Comparison of ENCODE assay signal across 13 cellular contexts in the genomic region with DNA sequence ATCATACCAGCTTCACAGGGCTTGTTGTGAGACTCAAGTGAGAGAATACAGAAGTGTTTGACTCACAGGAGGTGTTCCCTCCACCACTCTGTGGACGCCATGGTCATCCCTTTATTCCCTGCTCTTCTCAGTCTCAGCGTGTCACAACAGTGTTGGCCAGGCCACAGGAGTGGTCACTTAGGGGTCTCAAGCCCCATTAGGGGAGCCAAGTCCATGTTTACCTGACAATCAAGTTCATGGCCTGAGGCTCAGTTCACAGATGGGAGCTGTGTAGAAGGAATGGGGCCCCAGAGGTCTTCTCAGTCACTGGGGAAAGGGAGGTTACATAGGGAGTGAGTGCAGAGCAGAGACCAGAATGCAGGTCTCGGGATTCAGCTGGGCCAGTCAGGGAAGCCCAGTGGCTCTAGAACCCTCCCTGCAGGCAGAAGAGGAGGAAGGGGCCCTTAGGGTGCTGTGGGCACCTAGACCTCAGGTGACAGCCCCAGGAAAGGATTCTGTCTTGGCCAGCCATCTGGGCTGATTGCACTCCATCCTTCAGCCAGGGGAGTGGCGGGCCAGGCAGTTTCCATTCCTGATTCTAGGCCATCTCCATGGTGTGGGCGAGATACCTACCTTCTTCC. TPM values are rescaled to one million over a fixed set of nuclear protein-coding genes. Genes with fewer than 3 reads are reported as not detected.
DNase-seq lines count a peak whose midpoint lies in the region; ATAC-seq, FAIRE-seq and TF ChIP-seq lines count a peak whose summit lies in the region.
"Had no signal": no experiment of that assay in that cellular context is flagged by ENCODE, and none has a peak within 500 bp of the region (broad histone marks: within the 10 kb centered on the region; RNA-seq: fewer than 3 reads in every experiment).

No MANE protein-coding gene starts in this region.

- TF ChIP-seq POLR2A in IMR-90 (IDR thresholded peaks at IDR 0.05; ENCODE audit: low read depth, low read length) = no peak
- TF ChIP-seq POLR2A in H1 (IDR thresholded peaks at IDR 0.05; ENCODE audit: control extremely low read depth in 1 of 2, low read depth in 2 of 2, low read length in 2 of 2) = no peak
- no peak for TF ChIP-seq POLR2A in GM12892 (IDR thresholded peaks at IDR 0.05; ENCODE audit: low read depth, low read length)

- peaks cover 6% of the 10 kb centered on the region for H3K36me3 Mint-ChIP-seq in osteocyte (ENCODE audit: unreplicated experiment)

- H3K4me3 ChIP-seq in AG04450 (ENCODE audit: low read depth, low read length) (no peak overlapping the region), IMR-90 (ENCODE audit: insufficient read depth, low read depth, low read length) (no peak overlapping the region), H1 (ENCODE audit: extremely low read depth in 1 of 4, insufficient read depth in 2 of 4, low read depth in 3 of 4, low read length in 4 of 4) (no peak overlapping the region; a peak in 1 of 8 replicates), mesendoderm (ENCODE audit: low read length) (no peak overlapping the region)

- peak overlapping the region; percentile 87 for H3K27ac Mint-ChIP-seq in osteocyte (ENCODE audit: unreplicated experiment)

- ATAC-seq in IMR-90 (ENCODE audit: low read depth) (peak; percentile 3; the same call in 1 of the 2 replicates), HG03520 (IDR thresholded peaks at IDR 0.05; ENCODE audit: unreplicated experiment) (no peak), HG02938 (IDR thresholded peaks at IDR 0.05; ENCODE audit: unreplicated experiment) (no peak)

- WGBS in IMR-90 (ENCODE audit: extremely low coverage in 2 of 2, insufficient read length in 1 of 2), 2 experiments = 80% methylated on average over 1 of the region's 5 CpGs; no CpG with 5 or more reads in 1 of the 2 experiments
- 82% methylated on average over 5 of the region's 5 CpGs; no CpG with 5 or more reads in 1 of the 2 experiments for WGBS in H1 (ENCODE audit: extremely low coverage in 1 of 2, insufficient coverage in 1 of 2, insufficient read length in 1 of 2, insufficient replicate concordance in 2 of 2, low coverage in 1 of 2, low lambda C conversion rate in 2 of 2, missing lambda C conversion rate in 1 of 2), 2 experiments
- WGBS in mesendoderm (ENCODE audit: extremely low coverage, insufficient coverage, low lambda C conversion rate) = no CpG with 5 or more reads among the region's 5 CpGs

- H3K27me3 Mint-ChIP-seq in osteocyte (ENCODE audit: unreplicated experiment) = no peaks in the 10 kb centered on the region

- H3K4me1 ChIP-seq in IMR-90 (ENCODE audit: control insufficient read depth, insufficient read depth, low read length) = peaks cover 18% of the 10 kb centered on the region
- peaks cover 8 to 15% (median 13%) of the 10 kb centered on the region in 4 experiments for H3K4me1 ChIP-seq in H1 (replicated peaks in 1 of 4; ENCODE audit: control insufficient read depth in 3 of 4, insufficient read depth in 4 of 4, low read length in 3 of 4)
- H3K4me1 ChIP-seq in mesendoderm (ENCODE audit: control insufficient read depth, low read depth, low read length) = peaks cover 3% of the 10 kb centered on the region

- dilution Hi-C loops in IMR-90 (cut with HindIII; ENCODE audit: low sequenced_read_pairs, unreplicated experiment) = no loop called here

- H2AFZ ChIP-seq in IMR-90 (replicated peaks; ENCODE audit: low read length, poor library complexity) (no peak overlapping the region), H1 (ENCODE audit: low read length) (no peak overlapping the region)

- DNase-seq in AG04450 (ENCODE audit: low read depth, low spot score) = no peak
- no peak for DNase-seq in IMR-90
- DNase-seq in H1 (ENCODE audit: low read depth in 1 of 2, low spot score in 2 of 2) = no peak
- DNase-seq in osteocyte (ENCODE audit: extremely low spot score, unreplicated experiment) = no peak
- no peak for DNase-seq in mesendoderm
- DNase-seq in GM12892 (ENCODE audit: insufficient read length) = no peak
- DNase-seq: stimulated activated CD4-positive, alpha-beta T cell treated with anti-CD3 and anti-CD28 coated beads, Interleukin-12 subunit alpha, Interleukin-12 subunit beta, amount 100 ng/mL, for 4 hours had no signal

- CTCF ChIA-PET in AG04450 (lab: Charles Lee) (interaction anchor here (1.0 to 1.8 kb wide), 2 partner anchors 27 to 40 kb away, joined by 3 to 5 read pairs; no protein-coding TSS in a partner anchor), IMR-90 (lab: Yijun Ruan, JAX) (interaction anchor here (1.3 to 2.0 kb wide), 2 partner anchors 27 to 40 kb away, joined by 4 to 8 read pairs; a partner anchor contains a TSS), H1 (lab: Charles Lee; ENCODE audit: partially characterized antibody) (interaction anchor here (0.6 to 3.5 kb wide), 10 partner anchors 12 to 194 kb away, joined by 3 to 20 read pairs (median 3); a partner anchor contains a TSS)

- H3K9me1 ChIP-seq in IMR-90 (ENCODE audit: insufficient read depth, low read length) = peaks cover 57% of the 10 kb centered on the region

- peaks cover 36% of the 10 kb centered on the region for H3K4me1 Mint-ChIP-seq in osteocyte (ENCODE audit: unreplicated experiment)

- H3K79me1 ChIP-seq in IMR-90 (ENCODE audit: low read depth in 1 of 2, low read length in 2 of 2) (peaks cover 23 to 85% of the 10 kb centered on the region in 2 experiments), H1 (ENCODE audit: low read depth, low read length) (peaks cover 37% of the 10 kb centered on the region), mesendoderm (ENCODE audit: low read length) (peaks cover 36% of the 10 kb centered on the region)

- TF ChIP-seq CTCF in AG04450 (IDR thresholded peaks at IDR 0.05; ENCODE audit: low read depth, low read length) (no peak), IMR-90 (conservative IDR thresholded peaks at IDR 0.05; ENCODE audit: low read depth, low read length) (no peak), H1 (IDR thresholded peaks at IDR 0.05; ENCODE audit: control extremely low read depth in 1 of 3, insufficient read depth in 1 of 3, low read depth in 1 of 3, low read length in 3 of 3) (no peak), osteocyte (IDR thresholded peaks at IDR 0.05) (no peak)

- no peaks in the 10 kb centered on the region for H3K23me2 ChIP-seq in H1 (ENCODE audit: low read depth, low read length)

- no peak overlapping the region for H2AK5ac ChIP-seq in IMR-90 (ENCODE audit: low read depth, low read length)
- no peak overlapping the region; the same call in 1 of the 2 replicates for H2AK5ac ChIP-seq in H1 (ENCODE audit: low read depth, low read length)
- H2AK5ac ChIP-seq in mesendoderm (ENCODE audit: low read length) = no peak overlapping the region

- H2AK9ac ChIP-seq in IMR-90 (replicated peaks; ENCODE audit: low read depth, low read length, poor library complexity) = no peak overlapping the region

- intact Hi-C loops in IMR-90 (cut with micrococcal nuclease) = no loop called here

- H3K36me3 ChIP-seq in IMR-90 (ENCODE audit: control insufficient read depth, insufficient read depth, low read length) (peaks cover 17% of the 10 kb centered on the region), H1 (ENCODE audit: control insufficient read depth in 2 of 4, insufficient read depth in 4 of 4, low read length in 3 of 4) (peaks cover 0 to 13% (median 4%) of the 10 kb centered on the region in 4 experiments; a peak in 3 of 8 replicates), mesendoderm (ENCODE audit: control insufficient read depth, insufficient read depth, low read length) (peaks cover 1% of the 10 kb centered on the region)

- H3K9me3 ChIP-seq in AG04450 (ENCODE audit: control insufficient read depth, insufficient read depth, low read length) = no peaks in the 10 kb centered on the region
- H3K9me3 ChIP-seq in IMR-90 (ENCODE audit: control insufficient read depth, insufficient read depth, low read length) = no peaks in the 10 kb centered on the region
- no peaks in the 10 kb centered on the region for H3K9me3 ChIP-seq in H1 (ENCODE audit: insufficient read depth in 2 of 2, low read depth in 1 of 2, low read length in 1 of 2)

- H2BK12ac ChIP-seq in H1 (ENCODE audit: low read depth, low read length) = peak overlapping the region; percentile 21; the same call in 1 of the 2 replicates

- H4K5ac ChIP-seq in IMR-90 (ENCODE audit: low read depth, low read length) (no peak overlapping the region), H1 (ENCODE audit: insufficient read length, low read depth, low read length) (no peak overlapping the region), mesendoderm (ENCODE audit: low read length) (no peak overlapping the region)

- H3K23ac ChIP-seq in IMR-90 (ENCODE audit: low read depth, low read length) = no peak overlapping the region
- no peak overlapping the region for H3K23ac ChIP-seq in H1 (ENCODE audit: insufficient read length)
- no peak overlapping the region for H3K23ac ChIP-seq in mesendoderm (ENCODE audit: low read length)

- H2BK20ac ChIP-seq in IMR-90 (ENCODE audit: low read depth, low read length) (no peak overlapping the region), H1 (ENCODE audit: low read length) (no peak overlapping the region)

- H3K9ac ChIP-seq in IMR-90 (ENCODE audit: low read depth, low read length) (no peak overlapping the region), H1 (replicated peaks in 1 of 4; ENCODE audit: extremely low read depth in 1 of 4, low read depth in 3 of 4, low read length in 3 of 4) (peak overlapping the region in 1 of 4 experiments; percentile 44; a peak in 2 of 7 replicates), mesendoderm (ENCODE audit: low read length) (no peak overlapping the region)

- H3K56ac ChIP-seq in IMR-90 (ENCODE audit: extremely low read depth, insufficient read depth, low read length) = no peak overlapping the region
- H3K56ac ChIP-seq in H1 (replicated peaks; ENCODE audit: insufficient read length, low read depth, low read length) = no peak overlapping the region
- no peak overlapping the region for H3K56ac ChIP-seq in mesendoderm (ENCODE audit: low read length)

- in situ Hi-C loops in IMR-90 (cut with MboI; ENCODE audit: low sequenced_read_pairs) = no loop called here

- H4K8ac ChIP-seq in IMR-90 (ENCODE audit: low read depth in 2 of 2, low read length in 2 of 2) (no peak overlapping the region), H1 (ENCODE audit: extremely low read depth, insufficient read depth, low read length) (no peak overlapping the region), mesendoderm (ENCODE audit: low read depth, low read length) (no peak overlapping the region)

- H3K4me2 ChIP-seq in IMR-90 (ENCODE audit: low read depth, low read length) (no peak overlapping the region), H1 (ENCODE audit: insufficient read depth in 1 of 2, low read depth in 2 of 2, low read length in 2 of 2) (peak overlapping the region; percentile 43 to 60; a peak in 3 of 4 replicates), mesendoderm (ENCODE audit: low read length) (no peak overlapping the region)

- no peak overlapping the region for H3K4ac ChIP-seq in IMR-90 (ENCODE audit: low read depth, low read length)
- H3K4ac ChIP-seq in H1 (replicated peaks; ENCODE audit: insufficient read length, low read depth, low read length) = no peak overlapping the region
- no peak overlapping the region for H3K4ac ChIP-seq in mesendoderm (ENCODE audit: low read depth, low read length)

- H4K91ac ChIP-seq in IMR-90 (ENCODE audit: insufficient read depth, low read depth, low read length) = no peak overlapping the region
- H4K91ac ChIP-seq in H1 (replicated peaks; ENCODE audit: insufficient read length, low read length) = no peak overlapping the region

- no TSS peak for BruUV-seq in IMR-90 (replicated peaks; lab: Mats Ljungman, UMichigan)

- H3K4me3 Mint-ChIP-seq in osteocyte (ENCODE audit: unreplicated experiment) = no peak overlapping the region
- H3K4me3 Mint-ChIP-seq: activated T-cell treated with anti-CD3 and anti-CD28 coated beads, Interleukin-2, amount 50 U/mL, for 4 hours had no signal

- H4K20me1 ChIP-seq in IMR-90 (ENCODE audit: insufficient read depth, low read length) (peaks cover 95% of the 10 kb centered on the region), H1 (replicated peaks in 1 of 2; ENCODE audit: control insufficient read depth in 1 of 2, insufficient read depth in 2 of 2, low read length in 2 of 2) (peaks cover 32 to 51% of the 10 kb centered on the region in 2 experiments)

- TF ChIP-seq RAD21 in IMR-90 (IDR thresholded peaks at IDR 0.05; ENCODE audit: low read length) (no peak), H1 (IDR thresholded peaks at IDR 0.05 in 1 of 2, conservative IDR thresholded peaks at IDR 0.05 in 1 of 2; ENCODE audit: low read depth in 2 of 2, low read length in 2 of 2) (no peak)

- no peak overlapping the region for H2BK5ac ChIP-seq in IMR-90 (ENCODE audit: low read depth, low read length, poor library complexity, severe bottlenecking)
- H2BK5ac ChIP-seq in H1 (ENCODE audit: low read depth, low read length) = peak overlapping the region; percentile 8; the same call in 1 of the 2 replicates
- H2BK5ac ChIP-seq in mesendoderm (ENCODE audit: low read length) = no peak overlapping the region

- H3K79me2 ChIP-seq in H1 (ENCODE audit: control insufficient read depth in 1 of 2, insufficient read depth in 2 of 2, low read length in 2 of 2) = peaks cover 42 to 94% of the 10 kb centered on the region in 2 experiments
- H3K79me2 ChIP-seq in mesendoderm (ENCODE audit: control insufficient read depth, insufficient read depth, low read length) = peaks cover 87% of the 10 kb centered on the region

- TF ChIP-seq EP300 in H1 (IDR thresholded peaks at IDR 0.05; ENCODE audit: borderline replicate concordance in 1 of 2, low read depth in 2 of 2, low read length in 2 of 2) = no peak

- no peak overlapping the region for H2BK15ac ChIP-seq in IMR-90 (ENCODE audit: low read depth, low read length)
- H2BK15ac ChIP-seq in H1 (ENCODE audit: low read length) = no peak overlapping the region
- no peak overlapping the region for H2BK15ac ChIP-seq in mesendoderm (replicated peaks; ENCODE audit: low read depth)

- H2BK120ac ChIP-seq in IMR-90 (ENCODE audit: low read depth, low read length) (no peak overlapping the region), H1 (replicated peaks; ENCODE audit: low read depth, low read length) (no peak overlapping the region), mesendoderm (ENCODE audit: low read depth, low read length) (no peak overlapping the region)

- H3K27me3 ChIP-seq in AG04450 (ENCODE audit: control insufficient read depth, insufficient read depth, low read length) = no peaks in the 10 kb centered on the region
- H3K27me3 ChIP-seq in IMR-90 (ENCODE audit: control insufficient read depth, insufficient read depth, low read length) = no peaks in the 10 kb centered on the region
- H3K27me3 ChIP-seq in H1 (replicated peaks in 1 of 4; ENCODE audit: control insufficient read depth in 3 of 4, extremely low read depth in 1 of 4, insufficient read depth in 3 of 4, low read length in 3 of 4) = no peaks in the 10 kb centered on the region
- H3K27me3 ChIP-seq in mesendoderm (ENCODE audit: insufficient read depth, low read length, poor library complexity) = no peaks in the 10 kb centered on the region

- H3K14ac ChIP-seq in IMR-90 (replicated peaks; ENCODE audit: low read depth, low read length) (no peak overlapping the region), H1 (ENCODE audit: insufficient read length) (no peak overlapping the region)

- H3K9me3 Mint-ChIP-seq in osteocyte (ENCODE audit: unreplicated experiment) = no peaks in the 10 kb centered on the region
- H3K9me3 Mint-ChIP-seq: activated T-cell treated with anti-CD3 and anti-CD28 coated beads, Interleukin-2, amount 50 U/mL, for 4 hours had no signal

- POLR2A ChIA-PET in AG04450 (lab: Yijun Ruan, JAX) = interaction anchor here (0.6 kb wide), 1 partner anchor 35 kb away, joined by 3 read pairs; no protein-coding TSS in a partner anchor
- POLR2A ChIA-PET in IMR-90 (lab: Charles Lee; ENCODE audit: unreplicated experiment) = no interaction called here
- POLR2A ChIA-PET in H1 (lab: Charles Lee; ENCODE audit: partially characterized antibody) = interaction anchor here (1.0 to 2.9 kb wide), 4 partner anchors 9 to 228 kb away, joined by 3 to 27 read pairs (median 3); a partner anchor contains a TSS

- no peak for FAIRE-seq in H1 (lab: Jason Lieb, UNC)
- FAIRE-seq in GM12892 (lab: Jason Lieb, UNC) = no peak
- FAIRE-seq: D721Med, islet of Langerhans had no signal

- H3K18ac ChIP-seq in IMR-90 (ENCODE audit: low read depth, low read length) = no peak overlapping the region
- no peak overlapping the region; the same call in 1 of the 2 replicates for H3K18ac ChIP-seq in H1 (ENCODE audit: extremely low read depth, low read length)
- H3K18ac ChIP-seq in mesendoderm (ENCODE audit: low read length) = no peak overlapping the region

- H3K27ac ChIP-seq in AG04450 (ENCODE audit: low read depth, low read length) = peak overlapping the region; percentile 3
- H3K27ac ChIP-seq in IMR-90 (ENCODE audit: insufficient read depth, low read length) = no peak overlapping the region
- peak overlapping the region; percentile 75 for H3K27ac ChIP-seq in H1 (ENCODE audit: low read depth, low read length)
- H3K27ac ChIP-seq in mesendoderm (ENCODE audit: low read depth, low read length) = no peak overlapping the region
- H3K27ac ChIP-seq: HL-60 had no signal

RNA-seq across cellular contexts. Expression of a gene that starts 9.5 kb away (rescaled TPM):
- 17.9 and 21.7 TPM in 2 replicates for polyA plus RNA-seq in AG04450 (2011; rRNA removed)
- polyA minus RNA-seq in AG04450 (2011; rRNA and poly(A)+ RNA removed) = 21.1 and 27.6 TPM in 2 replicates
- 33.3 TPM in 2 replicates for total RNA-seq in IMR-90 (2012; rRNA removed)
- 83.1 and 86.4 TPM in 2 replicates for polyA plus RNA-seq in IMR-90 (2012; rRNA removed)
- polyA plus RNA-seq in IMR-90 (2012; cell fraction: cytosol; rRNA removed) = 42.5 and 48.8 TPM in 2 replicates
- 500 and 808 TPM in 2 replicates for polyA plus RNA-seq in IMR-90 (2012; cell fraction: nucleus; rRNA removed; ENCODE audit: low replicate concordance)
- 42.2 and 42.4 TPM in 2 replicates for total RNA-seq in H1 (2021; fragmentation: NEBNext Ultra II Directional; extraction: Animal tissue kit (Norgen Biotek cat#: 25700))
- polyA plus RNA-seq in H1 (2011; rRNA removed) = 53.4 and 82.7 TPM in 2 replicates
- 82.3 TPM for polyA plus RNA-seq in H1 (2011; cell fraction: cytosol; rRNA removed)
- polyA plus RNA-seq in H1 (2011; cell fraction: nucleus; rRNA removed) = 415 TPM
- 38.1 to 58.6 TPM (median 58.5 TPM) in 4 replicates for polyA plus RNA-seq in H1 (2012, experiment 1 of 2)
- polyA plus RNA-seq in H1 (2012, experiment 2 of 2) = 39.5 TPM
- polyA plus RNA-seq in H1 (2013, experiment 1 of 2) = 41.5 TPM
- 34.8 TPM for polyA plus RNA-seq in H1 (2013, experiment 2 of 2)
- polyA minus RNA-seq in H1 (2011; rRNA and poly(A)+ RNA removed) = 22.9 and 26.2 TPM in 2 replicates
- 18.9 TPM for polyA minus RNA-seq in H1 (2011; cell fraction: cytosol; rRNA and poly(A)+ RNA removed)
- polyA minus RNA-seq in H1 (2011; cell fraction: nucleus; rRNA and poly(A)+ RNA removed) = 50.5 TPM
- 46.3 and 51.2 TPM in 2 replicates for total RNA-seq in osteocyte
- 33.6 TPM for polyA plus RNA-seq in mesendoderm (2013, experiment 1 of 2)
- 33.5 TPM for polyA plus RNA-seq in mesendoderm (2013, experiment 2 of 2)
- 23.0 TPM for polyA plus RNA-seq in GM12892 (2012; ENCODE audit: missing spikeins)

RNA-seq across cellular contexts. Expression of a gene that starts 10.3 kb away (rescaled TPM):
- polyA plus RNA-seq in AG04450 (2011; rRNA removed) = 151 and 190 TPM in 2 replicates
- polyA minus RNA-seq in AG04450 (2011; rRNA and poly(A)+ RNA removed) = 368 and 417 TPM in 2 replicates
- 42.7 and 55.0 TPM in 2 replicates for total RNA-seq in IMR-90 (2012; rRNA removed)
- 361 and 399 TPM in 2 replicates for polyA plus RNA-seq in IMR-90 (2012; rRNA removed)
- polyA plus RNA-seq in IMR-90 (2012; cell fraction: cytosol; rRNA removed) = 92.1 and 120 TPM in 2 replicates
- 102 and 127 TPM in 2 replicates for polyA plus RNA-seq in IMR-90 (2012; cell fraction: nucleus; rRNA removed; ENCODE audit: low replicate concordance)
- total RNA-seq in H1 (2021; fragmentation: NEBNext Ultra II Directional; extraction: Animal tissue kit (Norgen Biotek cat#: 25700)) = 219 and 229 TPM in 2 replicates
- 377 and 382 TPM in 2 replicates for polyA plus RNA-seq in H1 (2011; rRNA removed)
- polyA plus RNA-seq in H1 (2011; cell fraction: cytosol; rRNA removed) = 322 TPM
- polyA plus RNA-seq in H1 (2011; cell fraction: nucleus; rRNA removed) = 256 TPM
- polyA plus RNA-seq in H1 (2012, experiment 1 of 2) = 285 to 353 TPM (median 329 TPM) in 4 replicates
- 190 TPM for polyA plus RNA-seq in H1 (2012, experiment 2 of 2)
- 335 TPM for polyA plus RNA-seq in H1 (2013, experiment 1 of 2)
- polyA plus RNA-seq in H1 (2013, experiment 2 of 2) = 317 TPM
- 306 and 380 TPM in 2 replicates for polyA minus RNA-seq in H1 (2011; rRNA and poly(A)+ RNA removed)
- 201 TPM for polyA minus RNA-seq in H1 (2011; cell fraction: cytosol; rRNA and poly(A)+ RNA removed)
- 150 TPM for polyA minus RNA-seq in H1 (2011; cell fraction: nucleus; rRNA and poly(A)+ RNA removed)
- total RNA-seq in osteocyte = 121 and 125 TPM in 2 replicates
- 370 TPM for polyA plus RNA-seq in mesendoderm (2013, experiment 1 of 2)
- polyA plus RNA-seq in mesendoderm (2013, experiment 2 of 2) = 358 TPM
- 131 TPM for polyA plus RNA-seq in GM12892 (2012; ENCODE audit: missing spikeins)

RNA-seq across cellular contexts. Expression of a gene that starts 14.9 kb away (rescaled TPM):
- polyA plus RNA-seq in AG04450 (2011; rRNA removed) = 22.3 and 22.8 TPM in 2 replicates
- 14.4 and 16.2 TPM in 2 replicates for polyA minus RNA-seq in AG04450 (2011; rRNA and poly(A)+ RNA removed)
- total RNA-seq in IMR-90 (2012; rRNA removed) = 13.3 and 13.9 TPM in 2 replicates
- polyA plus RNA-seq in IMR-90 (2012; rRNA removed) = 14.5 and 16.7 TPM in 2 replicates
- 23.5 and 29.1 TPM in 2 replicates for polyA plus RNA-seq in IMR-90 (2012; cell fraction: cytosol; rRNA removed)
- polyA plus RNA-seq in IMR-90 (2012; cell fraction: nucleus; rRNA removed; ENCODE audit: low replicate concordance) = 7.1 and 11.0 TPM in 2 replicates
- total RNA-seq in H1 (2021; fragmentation: NEBNext Ultra II Directional; extraction: Animal tissue kit (Norgen Biotek cat#: 25700)) = 54.8 and 56.4 TPM in 2 replicates
- polyA plus RNA-seq in H1 (2011; rRNA removed) = 50.8 and 61.7 TPM in 2 replicates
- polyA plus RNA-seq in H1 (2011; cell fraction: cytosol; rRNA removed) = 65.6 TPM
- polyA plus RNA-seq in H1 (2011; cell fraction: nucleus; rRNA removed) = 43.6 TPM
- polyA plus RNA-seq in H1 (2012, experiment 1 of 2) = 39.6 to 44.1 TPM (median 43.1 TPM) in 4 replicates
- 43.8 TPM for polyA plus RNA-seq in H1 (2012, experiment 2 of 2)
- polyA plus RNA-seq in H1 (2013, experiment 1 of 2) = 28.0 TPM
- polyA plus RNA-seq in H1 (2013, experiment 2 of 2) = 28.8 TPM
- 28.1 and 32.3 TPM in 2 replicates for polyA minus RNA-seq in H1 (2011; rRNA and poly(A)+ RNA removed)
- polyA minus RNA-seq in H1 (2011; cell fraction: cytosol; rRNA and poly(A)+ RNA removed) = 32.9 TPM
- 19.9 TPM for polyA minus RNA-seq in H1 (2011; cell fraction: nucleus; rRNA and poly(A)+ RNA removed)
- total RNA-seq in osteocyte = 29.5 and 30.0 TPM in 2 replicates
- 26.9 TPM for polyA plus RNA-seq in mesendoderm (2013, experiment 1 of 2)
- polyA plus RNA-seq in mesendoderm (2013, experiment 2 of 2) = 26.7 TPM
- polyA plus RNA-seq in GM12892 (2012; ENCODE audit: missing spikeins) = 14.4 TPM

RNA-seq across cellular contexts. Expression of a gene that starts 15.8 kb away (rescaled TPM):
- 18.7 and 31.6 TPM in 2 replicates for polyA plus RNA-seq in AG04450 (2011; rRNA removed)
- 68.6 and 108 TPM in 2 replicates for polyA minus RNA-seq in AG04450 (2011; rRNA and poly(A)+ RNA removed)
- 33.2 and 34.2 TPM in 2 replicates for total RNA-seq in IMR-90 (2012; rRNA removed)
- 64.0 and 66.1 TPM in 2 replicates for polyA plus RNA-seq in IMR-90 (2012; rRNA removed)
- polyA plus RNA-seq in IMR-90 (2012; cell fraction: cytosol; rRNA removed) = 30.7 and 38.1 TPM in 2 replicates
- 226 and 471 TPM in 2 replicates for polyA plus RNA-seq in IMR-90 (2012; cell fraction: nucleus; rRNA removed; ENCODE audit: low replicate concordance)
- total RNA-seq in H1 (2021; fragmentation: NEBNext Ultra II Directional; extraction: Animal tissue kit (Norgen Biotek cat#: 25700)) = 72.7 and 73.4 TPM in 2 replicates
- 58.5 and 84.4 TPM in 2 replicates for polyA plus RNA-seq in H1 (2011; rRNA removed)
- polyA plus RNA-seq in H1 (2011; cell fraction: cytosol; rRNA removed) = 57.7 TPM
- polyA plus RNA-seq in H1 (2011; cell fraction: nucleus; rRNA removed) = 359 TPM
- polyA plus RNA-seq in H1 (2012, experiment 1 of 2) = 59.7 to 78.8 TPM (median 67.7 TPM) in 4 replicates
- polyA plus RNA-seq in H1 (2012, experiment 2 of 2) = 44.4 TPM
- 37.5 TPM for polyA plus RNA-seq in H1 (2013, experiment 1 of 2)
- polyA plus RNA-seq in H1 (2013, experiment 2 of 2) = 37.5 TPM
- polyA minus RNA-seq in H1 (2011; rRNA and poly(A)+ RNA removed) = 67.8 and 99.2 TPM in 2 replicates
- polyA minus RNA-seq in H1 (2011; cell fraction: cytosol; rRNA and poly(A)+ RNA removed) = 60.8 TPM
- polyA minus RNA-seq in H1 (2011; cell fraction: nucleus; rRNA and poly(A)+ RNA removed) = 60.0 TPM
- total RNA-seq in osteocyte = 68.2 and 75.4 TPM in 2 replicates
- polyA plus RNA-seq in mesendoderm (2013, experiment 1 of 2) = 39.1 TPM
- 39.3 TPM for polyA plus RNA-seq in mesendoderm (2013, experiment 2 of 2)
- 46.5 TPM for polyA plus RNA-seq in GM12892 (2012; ENCODE audit: missing spikeins)

RNA-seq across cellular contexts. Expression of a gene that starts 27.6 kb away (rescaled TPM):
- polyA plus RNA-seq in AG04450 (2011; rRNA removed) (0.21 TPM in 1 of 2 replicates, not detected in the other), IMR-90 (2012; rRNA removed) (0.27 and 0.32 TPM in 2 replicates), H1 (2011; rRNA removed) (35.2 and 49.3 TPM in 2 replicates)
- polyA minus RNA-seq in AG04450 (2011; rRNA and poly(A)+ RNA removed) = not detected in 2 replicates
- total RNA-seq in IMR-90 (2012; rRNA removed) (not detected in 2 replicates), osteocyte (1.4 and 1.5 TPM in 2 replicates)
- 0.09 and 0.14 TPM in 2 replicates for polyA plus RNA-seq in IMR-90 (2012; cell fraction: cytosol; rRNA removed)
- polyA plus RNA-seq in IMR-90 (2012; cell fraction: nucleus; rRNA removed; ENCODE audit: low replicate concordance) = 3.2 and 5.5 TPM in 2 replicates
- 4.1 and 4.9 TPM in 2 replicates for total RNA-seq in H1 (2021; fragmentation: NEBNext Ultra II Directional; extraction: Animal tissue kit (Norgen Biotek cat#: 25700))
- 17.6 TPM for polyA plus RNA-seq in H1 (2011; cell fraction: cytosol; rRNA removed)
- polyA plus RNA-seq in H1 (2011; cell fraction: nucleus; rRNA removed) = 14.2 TPM
- polyA plus RNA-seq in H1 (2012, experiment 1 of 2) = 3.5 to 5.9 TPM (median 4.8 TPM) in 4 replicates
- 11.2 TPM for polyA plus RNA-seq in H1 (2012, experiment 2 of 2)
- 10.1 TPM for polyA plus RNA-seq in H1 (2013, experiment 1 of 2)
- polyA plus RNA-seq in H1 (2013, experiment 2 of 2) = 11.0 TPM
- 0.93 and 1.3 TPM in 2 replicates for polyA minus RNA-seq in H1 (2011; rRNA and poly(A)+ RNA removed)
- polyA minus RNA-seq in H1 (2011; cell fraction: cytosol; rRNA and poly(A)+ RNA removed) = 5.9 TPM
- polyA minus RNA-seq in H1 (2011; cell fraction: nucleus; rRNA and poly(A)+ RNA removed) = 2.7 TPM
- 10.2 TPM for polyA plus RNA-seq in mesendoderm (2013, experiment 1 of 2)
- polyA plus RNA-seq in mesendoderm (2013, experiment 2 of 2) = 10.3 TPM
- 0.51 TPM for polyA plus RNA-seq in GM12892 (2012; ENCODE audit: missing spikeins)
- total RNA-seq: activated T-cell treated with anti-CD3 and anti-CD28 coated beads, Interleukin-2, amount 50 U/mL, for 4 hours had no signal

Comparison
In these comparisons a context has a peak if more than half of its experiments do, and no peak if none do; other contexts are left out.
1. H3K27ac ChIP-seq: peak in AG04450 (single experiment) and H1 (single experiment); none in IMR-90 (single experiment) and mesendoderm (single experiment).
2. H3K4me2 ChIP-seq: peak in H1 (2 of 2); none in IMR-90 (single experiment) and mesendoderm (single experiment).